Comparison of ENCODE assay signal across 23 cellular contexts in the genomic region with DNA sequence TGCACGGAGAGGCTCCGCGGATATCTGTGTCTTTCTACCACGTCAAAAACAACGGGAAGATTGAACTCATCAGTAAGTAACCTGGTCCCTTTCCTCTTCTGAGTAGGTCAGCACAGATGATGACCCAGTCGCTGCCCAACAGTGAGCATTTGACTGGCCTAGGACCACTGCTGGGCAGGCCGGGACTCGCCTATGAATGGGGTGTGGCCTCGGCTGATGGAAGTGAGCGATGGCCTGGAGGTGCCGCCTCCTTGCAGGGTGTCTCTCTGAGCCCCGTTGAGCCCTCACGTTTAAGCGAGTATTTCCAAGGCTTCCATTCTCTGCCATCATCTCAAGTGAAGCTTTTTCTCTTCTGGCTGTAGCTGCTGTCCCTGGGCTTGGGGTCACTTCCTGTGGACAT.
"Had no signal": no experiment of that assay in that cellular context is flagged by ENCODE, and none has a peak within 500 bp of the region (broad histone marks: within the 10 kb centered on the region; RNA-seq: fewer than 3 reads in every experiment).

No MANE protein-coding gene starts in this region.

- DNase-seq: activated CD4-positive, alpha-beta T cell treated with anti-CD3 and anti-CD28 coated beads, Interleukin-2, amount 10 ng/mL, durations not matched to agents 24 days and 14 days; activated CD8-positive, alpha-beta T cell treated with anti-CD3 and anti-CD28 coated beads for 36 hours; activated effector memory CD4-positive, alpha-beta T cell treated with Interleukin-2 at 50 U/mL for 16 hours; activated T-cell treated with anti-CD3 and anti-CD28 coated beads, Interleukin-2, amount 50 U/mL, for 1 hour; amygdala; caudate nucleus; effector memory CD8-positive, alpha-beta T cell; kidney; midbrain; stimulated activated CD4-positive, alpha-beta T cell treated with anti-CD3 and anti-CD28 coated beads, Interleukin-15, amount 100 ng/mL, for 24 hours; stimulated activated CD4-positive, alpha-beta T cell treated with anti-CD3 and anti-CD28 coated beads, Interleukin-2, amount 100 ng/mL, for 48 hours; stimulated activated naive CD8-positive, alpha-beta T cell treated with anti-CD3 and anti-CD28 coated beads, Interleukin-15, amount 100 ng/mL, for 72 hours; T-helper 1 cell; trophoblast cell had no signal

- FAIRE-seq: frontal cortex, kidney had no signal

- H3K9me3 ChIP-seq: heart left ventricle, prostate gland, right atrium auricular region, vagina had no signal

- ATAC-seq: activated CD8-positive, alpha-beta T cell treated with anti-CD3 and anti-CD28 coated beads for 36 hours; effector memory CD8-positive, alpha-beta T cell had no signal

- H3K4me3 Mint-ChIP-seq: activated CD4-positive, alpha-beta T cell treated with anti-CD3 and anti-CD28 coated beads, Interleukin-2, amount 10 ng/mL, durations not matched to agents 24 days and 14 days; activated CD8-positive, alpha-beta T cell treated with anti-CD3 and anti-CD28 coated beads for 36 hours; activated naive CD8-positive, alpha-beta T cell; effector memory CD8-positive, alpha-beta T cell; neural progenitor cell; stimulated activated naive CD8-positive, alpha-beta T cell treated with anti-CD3 and anti-CD28 coated beads, Interleukin-15, amount 100 ng/mL, for 72 hours had no signal

- H3K27me3 ChIP-seq: heart left ventricle, neural progenitor cell, right atrium auricular region, vagina had no signal

- H3K27me3 Mint-ChIP-seq: activated CD4-positive, alpha-beta T cell treated with anti-CD3 and anti-CD28 coated beads, Interleukin-2, amount 10 ng/mL, durations not matched to agents 24 days and 14 days; activated CD8-positive, alpha-beta T cell treated with anti-CD3 and anti-CD28 coated beads for 36 hours; activated naive CD8-positive, alpha-beta T cell; effector memory CD8-positive, alpha-beta T cell; stimulated activated naive CD8-positive, alpha-beta T cell treated with anti-CD3 and anti-CD28 coated beads, Interleukin-15, amount 100 ng/mL, for 72 hours had no signal

- H3K36me3 Mint-ChIP-seq: activated naive CD8-positive, alpha-beta T cell had no signal

- H3K4me1 ChIP-seq: heart left ventricle, neural progenitor cell, prostate gland, right atrium auricular region, vagina had no signal

- H3K4me3 ChIP-seq: heart left ventricle, lung, neural progenitor cell, prostate gland, right atrium auricular region, skin epidermis, vagina had no signal

- H3K9me3 Mint-ChIP-seq: activated CD4-positive, alpha-beta T cell treated with anti-CD3 and anti-CD28 coated beads, Interleukin-2, amount 10 ng/mL, durations not matched to agents 24 days and 14 days; activated CD8-positive, alpha-beta T cell treated with anti-CD3 and anti-CD28 coated beads for 36 hours; effector memory CD8-positive, alpha-beta T cell; neural progenitor cell; stimulated activated naive CD8-positive, alpha-beta T cell treated with anti-CD3 and anti-CD28 coated beads, Interleukin-15, amount 100 ng/mL, for 72 hours had no signal

- H3K27ac Mint-ChIP-seq: activated CD4-positive, alpha-beta T cell treated with anti-CD3 and anti-CD28 coated beads, Interleukin-2, amount 10 ng/mL, durations not matched to agents 24 days and 14 days; activated CD8-positive, alpha-beta T cell treated with anti-CD3 and anti-CD28 coated beads for 36 hours; activated naive CD8-positive, alpha-beta T cell; effector memory CD8-positive, alpha-beta T cell; neural progenitor cell had no signal

- H3K4me1 Mint-ChIP-seq: neural progenitor cell had no signal

- H3K27ac ChIP-seq: heart left ventricle, neural progenitor cell, prostate gland, right atrium auricular region, skin epidermis, vagina had no signal
